1 cellular context compared by ENCODE assay signal in the genomic region with DNA sequence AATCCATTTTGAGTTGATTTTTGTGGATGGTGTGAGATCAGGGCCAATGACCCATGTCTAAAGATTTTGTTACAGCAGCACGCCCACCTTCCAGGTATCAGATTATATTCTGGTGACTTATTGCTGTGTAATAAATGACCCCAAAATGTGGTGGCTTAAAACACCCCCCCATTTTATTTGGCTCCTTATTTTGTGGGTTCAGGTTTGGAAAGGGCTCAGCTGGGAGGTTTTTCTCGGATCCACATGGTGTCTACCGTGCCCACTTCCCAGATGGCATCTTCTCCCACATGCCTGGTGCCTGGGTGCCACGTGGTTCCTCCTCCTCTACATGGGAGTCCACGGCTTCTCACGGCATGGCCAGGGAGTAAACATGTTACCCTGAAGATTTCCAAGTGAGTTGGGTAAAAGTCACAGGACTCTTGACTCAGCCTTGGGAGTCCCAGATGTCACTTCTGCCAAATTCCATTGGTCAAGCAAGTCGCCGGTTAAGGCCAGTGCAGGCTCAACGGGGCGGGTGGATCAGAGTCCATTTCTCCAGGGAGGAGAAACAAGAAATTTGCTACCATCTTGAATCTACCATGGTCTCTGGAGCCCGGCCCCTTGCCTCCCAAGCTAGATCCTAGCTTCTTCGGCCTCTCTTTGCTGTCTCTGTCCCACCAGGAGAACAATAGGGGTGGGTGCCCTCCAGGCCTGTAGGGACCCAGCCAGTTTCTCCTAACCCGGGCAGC.
TF ChIP-seq lines count a peak whose summit lies in the region.

No MANE protein-coding gene starts in this region.

TF ChIP-seq in HepG2, 621 proteins besides CTCF, POLR2A, EP300 and RAD21:
- TF ChIP-seq, protein P1, sequence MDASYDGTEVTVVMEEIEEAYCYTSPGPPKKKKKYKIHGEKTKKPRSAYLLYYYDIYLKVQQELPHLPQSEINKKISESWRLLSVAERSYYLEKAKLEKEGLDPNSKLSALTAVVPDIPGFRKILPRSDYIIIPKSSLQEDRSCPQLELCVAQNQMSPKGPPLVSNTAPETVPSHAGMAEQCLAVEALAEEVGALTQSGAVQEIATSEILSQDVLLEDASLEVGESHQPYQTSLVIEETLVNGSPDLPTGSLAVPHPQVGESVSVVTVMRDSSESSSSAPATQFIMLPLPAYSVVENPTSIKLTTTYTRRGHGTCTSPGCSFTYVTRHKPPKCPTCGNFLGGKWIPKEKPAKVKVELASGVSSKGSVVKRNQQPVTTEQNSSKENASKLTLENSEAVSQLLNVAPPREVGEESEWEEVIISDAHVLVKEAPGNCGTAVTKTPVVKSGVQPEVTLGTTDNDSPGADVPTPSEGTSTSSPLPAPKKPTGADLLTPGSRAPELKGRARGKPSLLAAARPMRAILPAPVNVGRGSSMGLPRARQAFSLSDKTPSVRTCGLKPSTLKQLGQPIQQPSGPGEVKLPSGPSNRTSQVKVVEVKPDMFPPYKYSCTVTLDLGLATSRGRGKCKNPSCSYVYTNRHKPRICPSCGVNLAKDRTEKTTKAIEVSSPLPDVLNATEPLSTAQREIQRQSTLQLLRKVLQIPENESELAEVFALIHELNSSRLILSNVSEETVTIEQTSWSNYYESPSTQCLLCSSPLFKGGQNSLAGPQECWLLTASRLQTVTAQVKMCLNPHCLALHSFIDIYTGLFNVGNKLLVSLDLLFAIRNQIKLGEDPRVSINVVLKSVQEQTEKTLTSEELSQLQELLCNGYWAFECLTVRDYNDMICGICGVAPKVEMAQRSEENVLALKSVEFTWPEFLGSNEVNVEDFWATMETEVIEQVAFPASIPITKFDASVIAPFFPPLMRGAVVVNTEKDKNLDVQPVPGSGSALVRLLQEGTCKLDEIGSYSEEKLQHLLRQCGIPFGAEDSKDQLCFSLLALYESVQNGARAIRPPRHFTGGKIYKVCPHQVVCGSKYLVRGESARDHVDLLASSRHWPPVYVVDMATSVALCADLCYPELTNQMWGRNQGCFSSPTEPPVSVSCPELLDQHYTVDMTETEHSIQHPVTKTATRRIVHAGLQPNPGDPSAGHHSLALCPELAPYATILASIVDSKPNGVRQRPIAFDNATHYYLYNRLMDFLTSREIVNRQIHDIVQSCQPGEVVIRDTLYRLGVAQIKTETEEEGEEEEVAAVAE (CRISPR knock-in tag; IDR thresholded peaks at IDR 0.05; ENCODE audit: borderline replicate concordance), result no peak
- TF ChIP-seq, protein P2, sequence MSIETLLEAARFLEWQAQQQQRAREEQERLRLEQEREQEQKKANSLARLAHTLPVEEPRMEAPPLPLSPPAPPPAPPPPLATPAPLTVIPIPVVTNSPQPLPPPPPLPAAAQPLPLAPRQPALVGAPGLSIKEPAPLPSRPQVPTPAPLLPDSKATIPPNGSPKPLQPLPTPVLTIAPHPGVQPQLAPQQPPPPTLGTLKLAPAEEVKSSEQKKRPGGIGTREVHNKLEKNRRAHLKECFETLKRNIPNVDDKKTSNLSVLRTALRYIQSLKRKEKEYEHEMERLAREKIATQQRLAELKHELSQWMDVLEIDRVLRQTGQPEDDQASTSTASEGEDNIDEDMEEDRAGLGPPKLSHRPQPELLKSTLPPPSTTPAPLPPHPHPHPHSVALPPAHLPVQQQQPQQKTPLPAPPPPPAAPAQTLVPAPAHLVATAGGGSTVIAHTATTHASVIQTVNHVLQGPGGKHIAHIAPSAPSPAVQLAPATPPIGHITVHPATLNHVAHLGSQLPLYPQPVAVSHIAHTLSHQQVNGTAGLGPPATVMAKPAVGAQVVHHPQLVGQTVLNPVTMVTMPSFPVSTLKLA (IDR thresholded peaks at IDR 0.05), result peak; percentile 90
TF ChIP-seq in HepG2: peak in this region for 1.
